Comparison of ENCODE assay signal across 13 cellular contexts in the genomic region with DNA sequence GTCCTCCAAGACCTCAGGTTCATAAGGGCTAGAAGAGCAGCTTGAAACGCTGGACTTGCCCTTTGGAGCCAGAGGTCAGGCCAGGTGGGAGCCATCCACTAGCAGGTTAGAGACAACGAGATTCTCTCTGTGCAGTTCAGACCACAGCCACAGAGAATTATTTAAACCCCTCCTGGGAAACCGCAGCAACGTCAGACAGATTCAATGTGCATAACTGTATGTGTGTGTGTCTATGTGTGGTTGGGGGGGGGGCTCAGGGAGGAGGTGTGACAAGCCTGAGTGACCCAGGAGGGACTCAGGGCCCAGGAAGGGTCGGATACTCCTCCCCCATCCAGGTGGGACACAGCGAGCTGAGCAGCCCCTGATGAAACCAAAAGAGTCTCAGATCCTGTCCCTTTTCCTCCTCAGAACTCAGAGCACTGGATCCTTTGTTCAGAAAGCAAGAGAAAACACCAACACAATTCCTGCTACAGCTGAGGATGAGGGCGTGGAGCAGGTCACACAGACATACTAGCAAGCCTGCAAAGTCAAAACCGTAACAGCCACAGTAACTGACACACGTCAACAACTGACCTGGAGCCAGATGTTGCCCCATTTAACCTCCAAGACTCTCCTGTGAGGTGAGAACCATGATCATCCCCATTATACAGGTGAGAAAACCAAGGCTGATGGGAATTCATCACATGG.
DNase-seq lines count a peak whose midpoint lies in the region; ATAC-seq and TF ChIP-seq lines count a peak whose summit lies in the region.
"Had no signal": no experiment of that assay in that cellular context is flagged by ENCODE, and none has a peak within 500 bp of the region (broad histone marks: within the 10 kb centered on the region; RNA-seq: fewer than 3 reads in every experiment).

No MANE protein-coding gene starts in this region.

- intact Hi-C loops in left ventricle myocardium superior (cut with micrococcal nuclease) (no loop called here), tibial artery (cut with DNase I; ENCODE audit: low total_unique reads) (no loop called here)

- H3K27me3 ChIP-seq in cardiac muscle cell = no peaks in the 10 kb centered on the region
- no peaks in the 10 kb centered on the region for H3K27me3 ChIP-seq in tibial artery

- no peaks in the 10 kb centered on the region for H3K27me3 Mint-ChIP-seq in activated T-helper 17 cell treated with anti-CD3 and anti-CD28 coated beads, Interleukin-2, amount 50 U/mL, for 72 hours
- H3K27me3 Mint-ChIP-seq in immature natural killer cell (ENCODE audit: low read depth in 3 of 3) = peaks cover 1 to 9% (median 4%) of the 10 kb centered on the region in 3 donors

- H3K36me3 Mint-ChIP-seq in activated T-helper 17 cell treated with anti-CD3 and anti-CD28 coated beads, Interleukin-2, amount 50 U/mL, for 72 hours (ENCODE audit: low read depth) = no peaks in the 10 kb centered on the region
- H3K36me3 Mint-ChIP-seq in immature natural killer cell = peaks cover 0 to 18% (median 14%) of the 10 kb centered on the region in 3 donors

- ATAC-seq in left ventricle myocardium superior = no peak
- no peak for ATAC-seq in activated T-helper 17 cell treated with anti-CD3 and anti-CD28 coated beads, Interleukin-2, amount 50 U/mL, for 72 hours (replicated peaks)

- H3K9me3 ChIP-seq in cardiac muscle cell (ENCODE audit: low read depth) (no peaks in the 10 kb centered on the region), tibial artery (no peaks in the 10 kb centered on the region)

- H3K9me3 Mint-ChIP-seq in activated T-helper 17 cell treated with anti-CD3 and anti-CD28 coated beads, Interleukin-2, amount 50 U/mL, for 72 hours = no peaks in the 10 kb centered on the region
- H3K9me3 Mint-ChIP-seq in immature natural killer cell = peaks cover 0 to 2% (median 0%) of the 10 kb centered on the region in 6 donors

- DNase-seq in cardiac muscle cell (ENCODE audit: low read depth in 1 of 2, low spot score in 1 of 2) (no peak), left ventricle myocardium superior (no peak), immature natural killer cell (peak; percentile 35 to 54 (median 48)), tibial artery (no peak), GM19240 (ENCODE audit: insufficient read length, low spot score) (no peak), NOMO-1 treated with DMSO at 0.1 percent for 48 hours (lab: John Stamatoyannopoulos, UW; ENCODE audit: unreplicated experiment) (no peak), DMS 273 (lab: John Stamatoyannopoulos, UW; ENCODE audit: unreplicated experiment) (no peak)
- DNase-seq: erythroblast, hippocampal formation, left cardiac atrium, NCI-H2029 treated with DMSO at 0.1 percent for 48 hours, posterior cingulate gyrus had no signal

- H3K4me3 Mint-ChIP-seq in activated T-helper 17 cell treated with anti-CD3 and anti-CD28 coated beads, Interleukin-2, amount 50 U/mL, for 72 hours = no peak overlapping the region
- H3K4me3 Mint-ChIP-seq in immature natural killer cell = peak overlapping the region in 2 of 5 donors; percentile 38 to 43

- peak overlapping the region; percentile 53 for H3K27ac Mint-ChIP-seq in activated T-helper 17 cell treated with anti-CD3 and anti-CD28 coated beads, Interleukin-2, amount 50 U/mL, for 72 hours
- peak overlapping the region; percentile 43 to 87 (median 74) for H3K27ac Mint-ChIP-seq in immature natural killer cell

- TF ChIP-seq CTCF in cardiac muscle cell (IDR thresholded peaks at IDR 0.05; ENCODE audit: low read depth, low read length) (no peak), tibial artery (IDR thresholded peaks at IDR 0.05) (no peak)

- H3K4me1 ChIP-seq in cardiac muscle cell (ENCODE audit: low read depth) = peaks cover 4% of the 10 kb centered on the region
- peaks cover 0 to 57% (median 32%) of the 10 kb centered on the region in 4 donors for H3K4me1 ChIP-seq in tibial artery

- peaks cover 20% of the 10 kb centered on the region for H3K4me1 Mint-ChIP-seq in activated T-helper 17 cell treated with anti-CD3 and anti-CD28 coated beads, Interleukin-2, amount 50 U/mL, for 72 hours
- peaks cover 32 to 37% of the 10 kb centered on the region in 2 donors for H3K4me1 Mint-ChIP-seq in immature natural killer cell

- peak overlapping the region; percentile 23 for H3K27ac ChIP-seq in cardiac muscle cell
- H3K27ac ChIP-seq in tibial artery = peak overlapping the region; percentile 94 to 95

- H3K4me3 ChIP-seq in cardiac muscle cell (no peak overlapping the region), tibial artery (no peak overlapping the region)

- H3K36me3 ChIP-seq in cardiac muscle cell (no peaks in the 10 kb centered on the region), tibial artery (no peaks in the 10 kb centered on the region)

Comparison
In these comparisons a context has a peak if more than half of its experiments do, and no peak if none do; other contexts are left out.
1. DNase-seq: peak in immature natural killer cell (3 of 3); none in cardiac muscle cell (0 of 2), left ventricle myocardium superior (single experiment), tibial artery (0 of 2), GM19240 (single experiment), NOMO-1 treated with DMSO at 0.1 percent for 48 hours (single experiment) and DMS 273 (single experiment).